Comparison of ENCODE assay signal across 28 cellular contexts in the genomic region with DNA sequence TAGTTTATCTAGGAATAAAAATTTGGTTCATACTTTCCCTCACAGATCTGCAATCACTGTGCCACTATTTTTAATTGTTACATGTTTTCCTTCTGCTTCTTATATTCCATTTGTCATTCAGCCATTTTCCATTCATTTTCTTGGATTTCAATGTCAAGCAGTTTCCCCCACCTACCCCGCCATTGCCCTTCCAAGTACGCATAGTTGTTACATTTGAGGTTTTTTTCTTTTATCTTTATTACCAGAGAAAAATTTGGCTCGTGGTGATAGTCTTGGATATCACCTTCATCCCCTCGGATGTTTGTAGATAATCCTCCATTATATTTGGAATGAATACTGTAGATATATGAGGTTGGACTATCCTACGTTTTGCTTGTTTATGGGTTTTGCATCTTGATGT.
"Had no signal": no experiment of that assay in that cellular context is flagged by ENCODE, and none has a peak within 500 bp of the region (broad histone marks: within the 10 kb centered on the region; RNA-seq: fewer than 3 reads in every experiment).

No MANE protein-coding gene starts in this region.

- H3K79me2 ChIP-seq: hepatocyte, parathyroid adenoma had no signal

- H3K36me3 ChIP-seq: neural progenitor cell, neutrophil, right atrium auricular region, right lobe of liver, tibial artery, upper lobe of right lung had no signal

- H3K27ac ChIP-seq: heart right ventricle, hepatocyte, left ventricle myocardium inferior, neural progenitor cell, neutrophil, parathyroid adenoma, psoas muscle, right atrium auricular region, right lobe of liver, testis, tibial artery, upper lobe of right lung had no signal

- H3K4me3 Mint-ChIP-seq: memory B cell; naive thymus-derived CD8-positive, alpha-beta T cell; nephron progenitor cell; neural progenitor cell; stimulated activated memory B cell treated with anti-CD40 and anti-IgM and Interleukin-4, amounts not matched to agents 10 μg/mL and 1 μg/mL and 100 μg/mL, for 72 hours; stimulated activated naive CD8-positive, alpha-beta T cell treated with anti-CD3 and anti-CD28 coated beads, Interleukin-15, amount 100 ng/mL, for 72 hours had no signal

- H3K27ac Mint-ChIP-seq: memory B cell; naive thymus-derived CD8-positive, alpha-beta T cell; nephron progenitor cell; neural progenitor cell; stimulated activated memory B cell treated with anti-CD40 and anti-IgM and Interleukin-4, amounts not matched to agents 10 μg/mL and 1 μg/mL and 100 μg/mL, for 72 hours; stimulated activated naive CD8-positive, alpha-beta T cell treated with anti-CD3 and anti-CD28 coated beads, Interleukin-15, amount 100 ng/mL, for 72 hours had no signal

- H3K9me3 Mint-ChIP-seq: memory B cell; naive thymus-derived CD8-positive, alpha-beta T cell; nephron progenitor cell; neural progenitor cell; stimulated activated memory B cell treated with anti-CD40 and anti-IgM and Interleukin-4, amounts not matched to agents 10 μg/mL and 1 μg/mL and 100 μg/mL, for 72 hours; stimulated activated naive CD8-positive, alpha-beta T cell treated with anti-CD3 and anti-CD28 coated beads, Interleukin-15, amount 100 ng/mL, for 72 hours had no signal

- H3K36me3 Mint-ChIP-seq: memory B cell; naive thymus-derived CD8-positive, alpha-beta T cell; neural progenitor cell; stimulated activated memory B cell treated with anti-CD40 and anti-IgM and Interleukin-4, amounts not matched to agents 10 μg/mL and 1 μg/mL and 100 μg/mL, for 72 hours had no signal

- H3K9me3 ChIP-seq: left ventricle myocardium inferior, neutrophil, psoas muscle, right atrium auricular region, right lobe of liver, testis, upper lobe of right lung had no signal

- H2AFZ ChIP-seq: hepatocyte, neural progenitor cell, parathyroid adenoma had no signal

- H3K4me1 Mint-ChIP-seq: memory B cell; naive thymus-derived CD8-positive, alpha-beta T cell; nephron progenitor cell; neural progenitor cell; stimulated activated memory B cell treated with anti-CD40 and anti-IgM and Interleukin-4, amounts not matched to agents 10 μg/mL and 1 μg/mL and 100 μg/mL, for 72 hours had no signal

- H3K4me1 ChIP-seq: heart right ventricle, left ventricle myocardium inferior, neural progenitor cell, parathyroid adenoma, psoas muscle, right atrium auricular region, testis, tibial artery, upper lobe of right lung had no signal

- ATAC-seq: heart right ventricle; naive thymus-derived CD8-positive, alpha-beta T cell; psoas muscle; right lobe of liver; stimulated activated memory B cell treated with anti-CD40 and anti-IgM and Interleukin-4, amounts not matched to agents 10 μg/mL and 1 μg/mL and 100 μg/mL, for 72 hours; stimulated activated naive CD8-positive, alpha-beta T cell treated with anti-CD3 and anti-CD28 coated beads, Interleukin-15, amount 100 ng/mL, for 72 hours; upper lobe of right lung had no signal

- DNase-seq: heart right ventricle; islet precursor cell; left ventricle myocardium inferior; naive thymus-derived CD8-positive, alpha-beta T cell; nephron progenitor cell; occipital lobe; psoas muscle; right lobe of liver; stimulated activated CD4-positive, alpha-beta T cell treated with anti-CD3 and anti-CD28 coated beads, Interleukin-1b, Interleukin-23, amount 100 ng/mL, for 48 hours; stimulated activated CD4-positive, alpha-beta T cell treated with anti-CD3 and anti-CD28 coated beads, Interleukin-2, amount 100 ng/mL, for 48 hours; stimulated activated CD4-positive, alpha-beta T cell treated with anti-CD3 and anti-CD28 coated beads, Interleukin-4, amount 100 ng/mL, for 4 hours; stimulated activated CD8-positive, alpha-beta memory T cell treated with anti-CD3 and anti-CD28 coated beads, Interleukin-4, amount 100 ng/mL, for 48 hours; stimulated activated naive CD4-positive, alpha-beta T cell treated with Interleukin-2 at 50 U/mL for 16 hours; stimulated activated naive CD8-positive, alpha-beta T cell treated with anti-CD3 and anti-CD28 coated beads, Interleukin-15, amount 100 ng/mL, for 72 hours; substantia nigra; testis; tibial artery; trophoblast cell; upper lobe of right lung had no signal

- FAIRE-seq: urothelium cell line had no signal

- H3K27me3 ChIP-seq: heart right ventricle, hepatocyte, neural progenitor cell, neutrophil, right atrium auricular region, right lobe of liver, testis, tibial artery, upper lobe of right lung had no signal

- H3K4me2 ChIP-seq: hepatocyte, neural progenitor cell, smooth muscle cell had no signal

- H3K27me3 Mint-ChIP-seq: memory B cell; naive thymus-derived CD8-positive, alpha-beta T cell; stimulated activated memory B cell treated with anti-CD40 and anti-IgM and Interleukin-4, amounts not matched to agents 10 μg/mL and 1 μg/mL and 100 μg/mL, for 72 hours; stimulated activated naive CD8-positive, alpha-beta T cell treated with anti-CD3 and anti-CD28 coated beads, Interleukin-15, amount 100 ng/mL, for 72 hours had no signal

- H3K9ac ChIP-seq: neural progenitor cell, parathyroid adenoma had no signal

- H3K4me3 ChIP-seq: heart right ventricle, hepatocyte, left ventricle myocardium inferior, neural progenitor cell, psoas muscle, right atrium auricular region, right lobe of liver, smooth muscle cell, testis, tibial artery, upper lobe of right lung had no signal
